17 cellular contexts compared by ENCODE assay signal in the genomic region with DNA sequence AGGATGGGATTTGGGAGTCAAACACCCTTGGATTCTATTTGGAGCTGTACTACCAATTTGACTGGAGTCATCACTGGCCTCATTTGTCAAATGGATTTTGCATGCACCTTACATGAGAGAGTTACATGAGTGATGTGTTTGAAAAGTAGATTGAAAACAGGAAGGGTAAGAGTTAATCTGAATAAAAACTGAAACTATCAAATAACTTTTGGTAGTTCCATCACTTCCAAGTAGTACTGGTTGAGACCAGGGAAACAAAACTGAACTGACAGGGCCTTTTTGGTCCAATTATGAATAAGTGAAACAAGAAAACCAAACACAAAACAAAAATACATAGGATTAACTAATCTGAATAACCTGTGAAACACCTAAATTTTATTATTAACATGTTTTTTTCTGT. TPM values are rescaled to one million over a fixed set of nuclear protein-coding genes. Genes with fewer than 3 reads are reported as not detected.
A peak's percentile ranks its signal among the peaks of the same experiment; 100 is the strongest.
DNase-seq lines count a peak whose midpoint lies in the region; ATAC-seq, FAIRE-seq and TF ChIP-seq lines count a peak whose summit lies in the region.
"Had no signal": no experiment of that assay in that cellular context is flagged by ENCODE, and none has a peak within 500 bp of the region (broad histone marks: within the 10 kb centered on the region; RNA-seq: fewer than 3 reads in every experiment).

No MANE protein-coding gene starts in this region.

- no peaks in the 10 kb centered on the region for H3K9me3 ChIP-seq in suprapubic skin
- H3K9me3 ChIP-seq: Peyer's patch had no signal

- no peak for TF ChIP-seq EP300 in suprapubic skin (IDR thresholded peaks at IDR 0.05)

- H3K4me1 ChIP-seq in suprapubic skin, result no peaks in the 10 kb centered on the region
- H3K4me1 ChIP-seq: Peyer's patch had no signal

- no peaks in the 10 kb centered on the region for H3K27me3 ChIP-seq in suprapubic skin
- H3K27me3 ChIP-seq: Peyer's patch had no signal

- no peak overlapping the region for H3K27ac ChIP-seq in suprapubic skin
- H3K27ac ChIP-seq: HL-60, Peyer's patch had no signal

- no peak for TF ChIP-seq POLR2A in suprapubic skin (IDR thresholded peaks at IDR 0.05)

- intact Hi-C loops in activated T-helper 1 cell treated with anti-CD3 and anti-CD28 coated beads, Interleukin-12 subunit alpha, Interleukin-12 subunit beta, Interleukin-2, Interleukin-4 antibody, amounts not matched to agents 30 ng/mL and 10 ng/mL and 1 ng/mL, durations not matched to agents 14 hours and 24 hours and 36 hours (cut with micrococcal nuclease), result loop anchor here (1.0 kb wide), 2 partner anchors 29 to 53 kb away; no protein-coding TSS in a partner anchor

- no peak overlapping the region for H3K4me3 ChIP-seq in suprapubic skin
- H3K4me3 ChIP-seq: Peyer's patch had no signal

- H3K4me3 Mint-ChIP-seq in activated T-cell treated with anti-CD3 and anti-CD28 coated beads, Interleukin-2, amount 50 U/mL, for 4 hours, result no peak overlapping the region
- H3K4me3 Mint-ChIP-seq in activated T-helper 1 cell treated with anti-CD3 and anti-CD28 coated beads, Interleukin-12 subunit alpha, Interleukin-12 subunit beta, Interleukin-2, Interleukin-4 antibody, amounts not matched to agents 30 ng/mL and 10 ng/mL and 1 ng/mL, durations not matched to agents 14 hours and 24 hours and 36 hours, result peak overlapping the region; percentile 20
- H3K4me3 Mint-ChIP-seq in stimulated activated effector memory CD8-positive, alpha-beta T cell treated with anti-CD3 and anti-CD28 coated beads, Interleukin-12 subunit alpha, Interleukin-12 subunit beta, amount 100 ng/mL, for 72 hours, result no peak overlapping the region

- no peak for TF ChIP-seq CTCF in suprapubic skin (IDR thresholded peaks at IDR 0.05)

- H3K4me1 Mint-ChIP-seq in activated T-cell treated with anti-CD3 and anti-CD28 coated beads, Interleukin-2, amount 50 U/mL, for 4 hours (ENCODE audit: low read depth), result peaks cover 8% of the 10 kb centered on the region
- peaks cover 37% of the 10 kb centered on the region for H3K4me1 Mint-ChIP-seq in activated T-helper 1 cell treated with anti-CD3 and anti-CD28 coated beads, Interleukin-12 subunit alpha, Interleukin-12 subunit beta, Interleukin-2, Interleukin-4 antibody, amounts not matched to agents 30 ng/mL and 10 ng/mL and 1 ng/mL, durations not matched to agents 14 hours and 24 hours and 36 hours (ENCODE audit: low read depth)
- H3K4me1 Mint-ChIP-seq in stimulated activated effector memory CD8-positive, alpha-beta T cell treated with anti-CD3 and anti-CD28 coated beads, Interleukin-12 subunit alpha, Interleukin-12 subunit beta, amount 100 ng/mL, for 72 hours, result peaks cover 33% of the 10 kb centered on the region

- peak; percentile 74 for FAIRE-seq in GM19239 (lab: Jason Lieb, UNC)
- FAIRE-seq in RCC 7860 (lab: Jason Lieb, UNC), result no peak
- FAIRE-seq: H1 had no signal

- peaks cover 49% of the 10 kb centered on the region for H3K36me3 Mint-ChIP-seq in activated T-cell treated with anti-CD3 and anti-CD28 coated beads, Interleukin-2, amount 50 U/mL, for 4 hours (ENCODE audit: insufficient read depth)
- H3K36me3 Mint-ChIP-seq in activated T-helper 1 cell treated with anti-CD3 and anti-CD28 coated beads, Interleukin-12 subunit alpha, Interleukin-12 subunit beta, Interleukin-2, Interleukin-4 antibody, amounts not matched to agents 30 ng/mL and 10 ng/mL and 1 ng/mL, durations not matched to agents 14 hours and 24 hours and 36 hours (ENCODE audit: low read depth), result peaks cover 57% of the 10 kb centered on the region
- peaks cover 100% of the 10 kb centered on the region for H3K36me3 Mint-ChIP-seq in stimulated activated effector memory CD8-positive, alpha-beta T cell treated with anti-CD3 and anti-CD28 coated beads, Interleukin-12 subunit alpha, Interleukin-12 subunit beta, amount 100 ng/mL, for 72 hours

- no peaks in the 10 kb centered on the region for H3K27me3 Mint-ChIP-seq in activated T-cell treated with anti-CD3 and anti-CD28 coated beads, Interleukin-2, amount 50 U/mL, for 4 hours (ENCODE audit: low read depth)
- no peaks in the 10 kb centered on the region for H3K27me3 Mint-ChIP-seq in activated T-helper 1 cell treated with anti-CD3 and anti-CD28 coated beads, Interleukin-12 subunit alpha, Interleukin-12 subunit beta, Interleukin-2, Interleukin-4 antibody, amounts not matched to agents 30 ng/mL and 10 ng/mL and 1 ng/mL, durations not matched to agents 14 hours and 24 hours and 36 hours (ENCODE audit: insufficient read depth)
- H3K27me3 Mint-ChIP-seq: CD4-positive, CD25-positive, alpha-beta regulatory T cell had no signal

- H3K36me3 ChIP-seq in suprapubic skin, result peaks cover 88% of the 10 kb centered on the region

- H3K27ac Mint-ChIP-seq in activated T-helper 1 cell treated with anti-CD3 and anti-CD28 coated beads, Interleukin-12 subunit alpha, Interleukin-12 subunit beta, Interleukin-2, Interleukin-4 antibody, amounts not matched to agents 30 ng/mL and 10 ng/mL and 1 ng/mL, durations not matched to agents 14 hours and 24 hours and 36 hours, result peak overlapping the region; percentile 70
- peak overlapping the region; percentile 33 for H3K27ac Mint-ChIP-seq in stimulated activated effector memory CD8-positive, alpha-beta T cell treated with anti-CD3 and anti-CD28 coated beads, Interleukin-12 subunit alpha, Interleukin-12 subunit beta, amount 100 ng/mL, for 72 hours

- no peak for DNase-seq in activated T-cell treated with anti-CD3 and anti-CD28 coated beads, Interleukin-2, amount 50 U/mL, for 4 hours
- DNase-seq in activated T-cell treated with anti-CD3 and anti-CD28 coated beads, Interleukin-2, amount 50 U/mL, for 48 hours, result no peak
- DNase-seq in GM19239 (ENCODE audit: insufficient read length, low spot score) (no peak), suprapubic skin (ENCODE audit: low spot score in 2 of 2) (no peak), RCC 7860 (ENCODE audit: low spot score) (no peak)
- no peak for DNase-seq in activated T-helper 1 cell treated with anti-CD3 and anti-CD28 coated beads, Interleukin-12 subunit alpha, Interleukin-12 subunit beta, Interleukin-2, Interleukin-4 antibody, amounts not matched to agents 30 ng/mL and 10 ng/mL and 1 ng/mL, durations not matched to agents 14 hours and 24 hours and 36 hours (ENCODE audit: low spot score)
- DNase-seq in stimulated activated effector memory CD8-positive, alpha-beta T cell treated with anti-CD3 and anti-CD28 coated beads, Interleukin-12 subunit alpha, Interleukin-12 subunit beta, amount 100 ng/mL, for 72 hours (ENCODE audit: low spot score in 2 of 2), result no peak
- DNase-seq: ACHN, MV-4-11, NCI-H1417 treated with DMSO at 0.1 percent for 48 hours, NCI-H2029, NCI-H510A, NCI-H82, Peyer's patch had no signal

- H3K9me3 Mint-ChIP-seq in activated T-cell treated with anti-CD3 and anti-CD28 coated beads, Interleukin-2, amount 50 U/mL, for 4 hours, result no peaks in the 10 kb centered on the region
- no peaks in the 10 kb centered on the region for H3K9me3 Mint-ChIP-seq in activated T-helper 1 cell treated with anti-CD3 and anti-CD28 coated beads, Interleukin-12 subunit alpha, Interleukin-12 subunit beta, Interleukin-2, Interleukin-4 antibody, amounts not matched to agents 30 ng/mL and 10 ng/mL and 1 ng/mL, durations not matched to agents 14 hours and 24 hours and 36 hours
- no peaks in the 10 kb centered on the region for H3K9me3 Mint-ChIP-seq in stimulated activated effector memory CD8-positive, alpha-beta T cell treated with anti-CD3 and anti-CD28 coated beads, Interleukin-12 subunit alpha, Interleukin-12 subunit beta, amount 100 ng/mL, for 72 hours
- H3K9me3 Mint-ChIP-seq: CD4-positive, CD25-positive, alpha-beta regulatory T cell had no signal

- ATAC-seq in activated T-cell treated with anti-CD3 and anti-CD28 coated beads, Interleukin-2, amount 50 U/mL, for 4 hours, result peak; percentile 65
- peak; percentile 77 for ATAC-seq in stimulated activated effector memory CD8-positive, alpha-beta T cell treated with anti-CD3 and anti-CD28 coated beads, Interleukin-12 subunit alpha, Interleukin-12 subunit beta, amount 100 ng/mL, for 72 hours

RNA-seq across cellular contexts. Expression of gene NUCKS1, which starts 30.2 kb away (rescaled TPM):
- 100 to 1,000 TPM in 1 of 3 donors, 10 to 100 TPM in 2; 84.5 to 107 (median 93.4) TPM for total RNA-seq in activated T-cell treated with anti-CD3 and anti-CD28 coated beads, Interleukin-2, amount 50 U/mL, for 4 hours
- 146 and 147 TPM in 2 replicates for total RNA-seq in activated T-helper 1 cell treated with anti-CD3 and anti-CD28 coated beads, Interleukin-12 subunit alpha, Interleukin-12 subunit beta, Interleukin-2, Interleukin-4 antibody, amounts not matched to agents 30 ng/mL and 10 ng/mL and 1 ng/mL, durations not matched to agents 14 hours and 24 hours and 36 hours
- 10 to 100 TPM; 48.7 to 73.0 (median 60.3) TPM for total RNA-seq in suprapubic skin

RNA-seq across cellular contexts. Expression of gene SLC45A3, which starts 39.5 kb away (rescaled TPM):
- total RNA-seq in activated T-cell treated with anti-CD3 and anti-CD28 coated beads, Interleukin-2, amount 50 U/mL, for 4 hours, result 1 to 10 TPM in 2 of 3 donors, under 1 TPM in 1; 0.34 to 1.4 (median 1.1) TPM
- 0.81 and 1.1 TPM in 2 replicates for total RNA-seq in activated T-helper 1 cell treated with anti-CD3 and anti-CD28 coated beads, Interleukin-12 subunit alpha, Interleukin-12 subunit beta, Interleukin-2, Interleukin-4 antibody, amounts not matched to agents 30 ng/mL and 10 ng/mL and 1 ng/mL, durations not matched to agents 14 hours and 24 hours and 36 hours
- 1 to 10 TPM; 1.4 to 3.3 (median 2.2) TPM for total RNA-seq in suprapubic skin

RNA-seq across cellular contexts. Expression of gene RAB29, which starts 55.5 kb away (rescaled TPM):
- total RNA-seq in activated T-cell treated with anti-CD3 and anti-CD28 coated beads, Interleukin-2, amount 50 U/mL, for 4 hours, result 10 to 100 TPM; 14.6 to 23.0 (median 19.0) TPM
- total RNA-seq in activated T-helper 1 cell treated with anti-CD3 and anti-CD28 coated beads, Interleukin-12 subunit alpha, Interleukin-12 subunit beta, Interleukin-2, Interleukin-4 antibody, amounts not matched to agents 30 ng/mL and 10 ng/mL and 1 ng/mL, durations not matched to agents 14 hours and 24 hours and 36 hours, result 37.2 and 38.1 TPM in 2 replicates
- 10 to 100 TPM in 2 of 4 donors, 1 to 10 TPM in 2; 9.7 to 15.4 (median 12.1) TPM for total RNA-seq in suprapubic skin
